Comparison of ENCODE assay signal across 16 cellular contexts in the genomic region with DNA sequence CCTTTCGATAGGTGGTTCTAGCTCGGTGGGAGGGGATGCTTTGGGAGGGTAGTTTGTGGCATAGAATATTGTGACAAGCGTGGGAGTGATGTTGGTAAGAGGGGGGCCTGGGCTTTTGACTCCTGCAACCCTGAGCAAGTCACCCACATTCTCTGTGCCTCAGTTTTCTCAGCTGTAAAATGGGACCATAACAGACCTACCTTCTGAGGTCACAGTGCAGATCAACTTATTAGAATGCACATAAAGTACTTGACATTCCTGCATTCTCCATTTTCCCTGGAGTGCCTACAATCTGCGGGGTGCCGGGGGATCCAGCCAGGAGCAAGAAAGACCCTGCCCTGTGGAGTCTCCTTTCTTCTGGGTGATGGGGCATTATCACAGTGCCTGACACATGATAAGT.
DNase-seq lines count a peak whose midpoint lies in the region; ATAC-seq and TF ChIP-seq lines count a peak whose summit lies in the region.
"Had no signal": no experiment of that assay in that cellular context is flagged by ENCODE, and none has a peak within 500 bp of the region (broad histone marks: within the 10 kb centered on the region; RNA-seq: fewer than 3 reads in every experiment).

No MANE protein-coding gene starts in this region.

- H3K4me2 ChIP-seq in OCI-LY7 (ENCODE audit: low read length) = no peak overlapping the region
- H3K4me2 ChIP-seq: BLaER1 had no signal

- TF ChIP-seq CTCF in OCI-LY7 (conservative IDR thresholded peaks at IDR 0.05; ENCODE audit: low read length) (no peak), brain (conservative IDR thresholded peaks at IDR 0.05) (no peak), spleen (IDR thresholded peaks at IDR 0.05 in 8 of 11, conservative IDR thresholded peaks at IDR 0.05 in 3 of 11) (no peak), glutamatergic neuron (IDR thresholded peaks at IDR 0.05; ENCODE audit: partially characterized antibody, unreplicated experiment) (no peak)

- H3K4me1 Mint-ChIP-seq in activated T-cell treated with anti-CD3 and anti-CD28 coated beads, Interleukin-2, amount 50 U/mL, for 24 hours (ENCODE audit: low read depth) = no peaks in the 10 kb centered on the region
- peaks cover 21% of the 10 kb centered on the region for H3K4me1 Mint-ChIP-seq in brain
- H3K4me1 Mint-ChIP-seq in glutamatergic neuron (ENCODE audit: low read depth, unreplicated experiment) = peaks cover 5% of the 10 kb centered on the region
- H3K4me1 Mint-ChIP-seq: CD4-positive, CD25-positive, alpha-beta regulatory T cell had no signal

- ATAC-seq in HG02852 (IDR thresholded peaks at IDR 0.05; ENCODE audit: unreplicated experiment) = no peak
- ATAC-seq: GM12878 had no signal

- H3K27ac ChIP-seq in OCI-LY7 (ENCODE audit: low read depth, low read length, poor library complexity, severe bottlenecking) (peak overlapping the region; percentile 10), spleen (peak overlapping the region in 7 of 8 donors; percentile 59 to 89 (median 80))
- H3K27ac ChIP-seq: BLaER1, GM23248 had no signal

- H3K27ac Mint-ChIP-seq in activated T-cell treated with anti-CD3 and anti-CD28 coated beads, Interleukin-2, amount 50 U/mL, for 24 hours = no peak overlapping the region
- H3K27ac Mint-ChIP-seq in brain = peak overlapping the region in 3 of 5 experiments; percentile 52 to 84 (median 75)
- H3K27ac Mint-ChIP-seq in glutamatergic neuron (ENCODE audit: unreplicated experiment) = no peak overlapping the region
- H3K27ac Mint-ChIP-seq: CD4-positive, CD25-positive, alpha-beta regulatory T cell had no signal

- no peaks in the 10 kb centered on the region for H3K27me3 Mint-ChIP-seq in activated T-cell treated with anti-CD3 and anti-CD28 coated beads, Interleukin-2, amount 50 U/mL, for 24 hours
- peaks cover 15% of the 10 kb centered on the region for H3K27me3 Mint-ChIP-seq in brain
- H3K27me3 Mint-ChIP-seq in glutamatergic neuron (ENCODE audit: unreplicated experiment) = no peaks in the 10 kb centered on the region

- no peaks in the 10 kb centered on the region for H3K36me3 Mint-ChIP-seq in activated T-cell treated with anti-CD3 and anti-CD28 coated beads, Interleukin-2, amount 50 U/mL, for 24 hours (ENCODE audit: low read depth)
- H3K36me3 Mint-ChIP-seq in brain = no peaks in the 10 kb centered on the region
- no peaks in the 10 kb centered on the region for H3K36me3 Mint-ChIP-seq in glutamatergic neuron (ENCODE audit: unreplicated experiment)
- H3K36me3 Mint-ChIP-seq: CD4-positive, CD25-positive, alpha-beta regulatory T cell had no signal

- no peak overlapping the region for H3K4me3 Mint-ChIP-seq in activated T-cell treated with anti-CD3 and anti-CD28 coated beads, Interleukin-2, amount 50 U/mL, for 24 hours
- no peak overlapping the region for H3K4me3 Mint-ChIP-seq in brain
- no peak overlapping the region for H3K4me3 Mint-ChIP-seq in glutamatergic neuron (ENCODE audit: unreplicated experiment)
- H3K4me3 Mint-ChIP-seq: CD4-positive, CD25-positive, alpha-beta regulatory T cell had no signal

- peak; percentile 2 for DNase-seq in activated T-cell treated with anti-CD3 and anti-CD28 coated beads, Interleukin-2, amount 50 U/mL, for 24 hours
- DNase-seq in activated T-cell treated with anti-CD3 and anti-CD28 coated beads, Interleukin-2, amount 50 U/mL, for 1 hour = no peak
- DNase-seq in OCI-LY7 (ENCODE audit: low spot score) = no peak
- DNase-seq in spleen = no peak
- DNase-seq in DMS 273 (lab: John Stamatoyannopoulos, UW; ENCODE audit: unreplicated experiment) = no peak
- no peak for DNase-seq in glutamatergic neuron
- DNase-seq: 8988T; Calu3; CD4-positive, CD25-positive, alpha-beta regulatory T cell; DMS79; GM23248; H7 had no signal

- H3K4me3 ChIP-seq in OCI-LY7 (ENCODE audit: low read depth, low read length, poor library complexity, severe bottlenecking) (no peak overlapping the region), spleen (peak overlapping the region in 1 of 8 donors; percentile 44)
- H3K4me3 ChIP-seq: BLaER1, GM12878, GM23248 had no signal

- H3K9me3 Mint-ChIP-seq in activated T-cell treated with anti-CD3 and anti-CD28 coated beads, Interleukin-2, amount 50 U/mL, for 24 hours = no peaks in the 10 kb centered on the region
- H3K9me3 Mint-ChIP-seq in brain = peaks cover 0 to 5% (median 0%) of the 10 kb centered on the region in 5 experiments
- no peaks in the 10 kb centered on the region for H3K9me3 Mint-ChIP-seq in glutamatergic neuron (ENCODE audit: unreplicated experiment)
- H3K9me3 Mint-ChIP-seq: CD4-positive, CD25-positive, alpha-beta regulatory T cell had no signal

- CTCF ChIA-PET in OCI-LY7 (lab: Charles Lee; ENCODE audit: unreplicated experiment) = no interaction called here

- peaks cover 0 to 3% (median 0%) of the 10 kb centered on the region in 7 donors for H3K27me3 ChIP-seq in spleen (replicated peaks in 1 of 7)
- H3K27me3 ChIP-seq: BLaER1 had no signal

- H3K79me2 ChIP-seq in OCI-LY7 (ENCODE audit: insufficient read depth, low read depth, low read length) = no peaks in the 10 kb centered on the region

- H3K9me3 ChIP-seq in OCI-LY7 (ENCODE audit: low read length) = no peaks in the 10 kb centered on the region
- peaks cover 0 to 4% (median 0%) of the 10 kb centered on the region in 8 donors for H3K9me3 ChIP-seq in spleen
- H3K9me3 ChIP-seq: BLaER1 had no signal

- H4K20me1 ChIP-seq in OCI-LY7 (ENCODE audit: insufficient read depth, low read length) = no peaks in the 10 kb centered on the region
- H4K20me1 ChIP-seq: BLaER1 had no signal

- H2AFZ ChIP-seq in OCI-LY7 (ENCODE audit: low read length) = peak overlapping the region; percentile 16; the same call in 1 of the 2 replicates
- H2AFZ ChIP-seq: GM23248 had no signal

- BruUV-seq in OCI-LY7 (replicated peaks; lab: Mats Ljungman, UMichigan) = no TSS peak

- H3K4me1 ChIP-seq in OCI-LY7 (ENCODE audit: insufficient read depth, low read length, poor library complexity, severe bottlenecking) (peaks cover 17% of the 10 kb centered on the region), spleen (peaks cover 0 to 37% (median 10%) of the 10 kb centered on the region in 6 donors)

- intact Hi-C loops in OCI-LY7 (cut with micrococcal nuclease; ENCODE audit: unreplicated experiment) (no loop called here), spleen (cut with DNase I; ENCODE audit: low total_unique reads) (no loop called here)

- H3K36me3 ChIP-seq in OCI-LY7 (ENCODE audit: insufficient read depth, low read length) (no peaks in the 10 kb centered on the region), spleen (no peaks in the 10 kb centered on the region)
- H3K36me3 ChIP-seq: BLaER1 had no signal

- no peak for TF ChIP-seq POLR2A in spleen (IDR thresholded peaks at IDR 0.05)

- POLR2A ChIA-PET in OCI-LY7 (lab: Charles Lee) = no interaction called here

- no peaks in the 10 kb centered on the region for H3K9me2 ChIP-seq in OCI-LY7 (ENCODE audit: insufficient read depth, low read length)

- 79 to 91% (median 84%) methylated on average over 5 of the region's 5 CpGs for WGBS in spleen, 5 donors

Comparison
In these comparisons a context has a peak if more than half of its experiments do, and no peak if none do; other contexts are left out.
1. H3K27ac Mint-ChIP-seq: peak in brain (3 of 5); none in activated T-cell treated with anti-CD3 and anti-CD28 coated beads, Interleukin-2, amount 50 U/mL, for 24 hours (single experiment) and glutamatergic neuron (single experiment).